In the genomic region with DNA sequence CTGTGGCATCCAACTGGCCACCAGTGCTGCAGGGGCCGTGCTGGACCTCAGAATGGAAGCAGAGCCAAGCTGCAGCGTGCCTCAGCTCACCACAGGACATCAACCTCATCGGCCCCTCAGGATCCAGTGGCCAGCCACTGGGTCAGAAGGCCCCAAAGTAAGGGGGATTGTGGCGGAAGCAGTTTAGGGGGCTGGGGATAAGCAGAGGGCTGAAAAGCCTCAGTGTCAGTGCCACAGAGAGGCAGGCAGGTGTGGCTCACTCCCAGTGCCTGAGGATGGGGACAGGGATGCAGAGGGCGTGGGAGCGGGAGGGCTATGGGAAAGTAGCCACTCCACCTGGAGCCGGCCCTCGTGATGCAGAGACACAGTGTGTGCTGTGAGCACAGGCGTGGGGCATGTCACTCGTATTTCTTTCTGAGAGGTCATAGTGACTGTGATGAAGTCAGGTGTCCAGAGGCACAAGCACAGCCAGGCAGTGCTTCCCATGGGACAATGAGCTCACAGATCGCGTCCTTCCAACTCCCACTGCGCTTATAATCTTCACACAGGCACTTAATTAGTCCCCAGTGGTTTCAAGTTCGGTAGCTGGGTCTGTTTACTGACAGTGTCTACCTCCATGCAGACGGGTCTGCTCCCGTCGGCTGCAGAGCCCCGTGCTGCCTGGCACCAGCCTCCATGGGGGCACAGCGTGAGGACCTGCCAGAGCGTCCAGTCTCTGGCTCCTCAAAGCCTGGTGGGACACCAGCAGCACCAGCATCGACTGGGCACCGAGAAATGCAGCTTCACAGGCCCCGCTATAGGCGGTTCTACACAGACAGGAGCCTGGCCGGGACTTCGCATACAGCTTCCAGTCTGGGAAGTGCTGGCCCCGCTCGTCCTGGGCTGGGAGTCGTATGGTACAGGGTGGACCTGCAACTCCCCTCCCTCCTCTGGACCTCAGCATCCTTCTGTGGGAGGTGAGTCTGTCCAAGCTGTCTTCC, we compare ENCODE assay signal across 24 cellular contexts. TPM values are rescaled to one million over a fixed set of nuclear protein-coding genes. Genes with fewer than 3 reads are reported as not detected.
DNase-seq lines count a peak whose midpoint lies in the region; ATAC-seq and TF ChIP-seq lines count a peak whose summit lies in the region.
"Had no signal": no experiment of that assay in that cellular context is flagged by ENCODE, and none has a peak within 500 bp of the region (broad histone marks: within the 10 kb centered on the region; RNA-seq: fewer than 3 reads in every experiment).

No MANE protein-coding gene starts in this region.

- peaks cover 48% of the 10 kb centered on the region for H3K4me1 Mint-ChIP-seq in neural progenitor cell
- H3K4me1 Mint-ChIP-seq: activated B cell treated with CpG ODN at 0.5 μM for 24 hours had no signal

- DNase-seq in DMS153 (lab: John Stamatoyannopoulos, UW) (peak; percentile 60), DMS153 treated with DMSO at 0.1 percent for 48 hours (lab: John Stamatoyannopoulos, UW; ENCODE audit: unreplicated experiment) (no peak), RWPE2 (ENCODE audit: low spot score) (peak; percentile 61), neural progenitor cell (ENCODE audit: low spot score) (no peak)
- no peak for DNase-seq in central memory CD4-positive, alpha-beta T cell
- DNase-seq: 8988T; activated B cell treated with CpG ODN at 0.5 μM for 24 hours; activated CD4-positive, alpha-beta T cell treated with anti-CD3 and anti-CD28 coated beads, Interleukin-2, amount 50 U/mL, for 48 hours; activated CD8-positive, alpha-beta memory T cell treated with anti-CD3 and anti-CD28 coated beads, Interleukin-2, amount 50 U/mL, for 48 hours; effector memory CD8-positive, alpha-beta T cell; NCI-H1694 treated with DMSO at 0.1 percent for 48 hours; NCI-H446 treated with DMSO at 0.1 percent for 48 hours; stimulated activated CD4-positive, alpha-beta T cell treated with anti-CD3 and anti-CD28 coated beads, Interleukin-12 subunit alpha, Interleukin-12 subunit beta, amount 100 ng/mL, for 4 hours; stimulated activated CD4-positive, alpha-beta T cell treated with anti-CD3 and anti-CD28 coated beads, Interleukin-4, amount 100 ng/mL, for 4 hours; stimulated activated naive CD8-positive, alpha-beta T cell treated with anti-CD3 and anti-CD28 coated beads, Interleukin-15, Interleukin-2, amounts not matched to agents 100 U/mL and 50 U/mL, for 24 hours had no signal

- H3K9me2 ChIP-seq in Loucy (replicated peaks; ENCODE audit: low read depth, low read length), result no peaks in the 10 kb centered on the region

- TF ChIP-seq CTCF in Loucy (conservative IDR thresholded peaks at IDR 0.05; ENCODE audit: low read length), result no peak
- no peak for TF ChIP-seq CTCF in RWPE2 (IDR thresholded peaks at IDR 0.05; ENCODE audit: poor library complexity, severe bottlenecking)
- TF ChIP-seq CTCF in neural progenitor cell (IDR thresholded peaks at IDR 0.05), result no peak

- H3K9me3 ChIP-seq in Loucy (ENCODE audit: insufficient read depth, low read depth, low read length) (no peaks in the 10 kb centered on the region), RWPE2 (ENCODE audit: severe bottlenecking) (no peaks in the 10 kb centered on the region), neural progenitor cell (ENCODE audit: low read depth) (no peaks in the 10 kb centered on the region)
- H3K9me3 ChIP-seq: esophagus muscularis mucosa, MG63 had no signal

- no peaks in the 10 kb centered on the region for H3K79me2 ChIP-seq in Loucy (ENCODE audit: insufficient read depth, low read length)
- H3K79me2 ChIP-seq in neural progenitor cell (ENCODE audit: low read depth), result no peaks in the 10 kb centered on the region

- no peak for ATAC-seq in RWPE2 (ENCODE audit: low read depth)
- ATAC-seq in GM21515 (IDR thresholded peaks at IDR 0.05; ENCODE audit: unreplicated experiment), result no peak
- ATAC-seq in HG02840 (IDR thresholded peaks at IDR 0.05; ENCODE audit: low FRiP score, unreplicated experiment), result no peak
- ATAC-seq: stimulated activated naive CD8-positive, alpha-beta T cell treated with anti-CD3 and anti-CD28 coated beads, Interleukin-15, Interleukin-2, amounts not matched to agents 100 U/mL and 50 U/mL, for 24 hours had no signal

- peak overlapping the region; percentile 44 for H3K4me3 ChIP-seq in Loucy (ENCODE audit: low read length, poor library complexity, severe bottlenecking)
- no peak overlapping the region for H3K4me3 ChIP-seq in RWPE2 (ENCODE audit: severe bottlenecking)
- H3K4me3 ChIP-seq in neural progenitor cell, result no peak overlapping the region
- H3K4me3 ChIP-seq: esophagus muscularis mucosa, GM23338, MG63 had no signal

- H3K27me3 ChIP-seq in Loucy (ENCODE audit: insufficient read depth, low read length, poor library complexity, severe bottlenecking), result no peaks in the 10 kb centered on the region
- no peaks in the 10 kb centered on the region for H3K27me3 ChIP-seq in RWPE2 (ENCODE audit: insufficient read depth, poor library complexity, severe bottlenecking)
- peaks cover 4% of the 10 kb centered on the region for H3K27me3 ChIP-seq in neural progenitor cell
- H3K27me3 ChIP-seq: MG63 had no signal

- no peaks in the 10 kb centered on the region for H3K9me3 Mint-ChIP-seq in neural progenitor cell
- H3K9me3 Mint-ChIP-seq: activated B cell treated with CpG ODN at 0.5 μM for 24 hours; effector memory CD8-positive, alpha-beta T cell; GM23338 had no signal

- H3K36me3 Mint-ChIP-seq in neural progenitor cell, result no peaks in the 10 kb centered on the region

- H4K20me1 ChIP-seq in Loucy (ENCODE audit: insufficient read depth, low read length, poor library complexity, severe bottlenecking) (no peaks in the 10 kb centered on the region), neural progenitor cell (ENCODE audit: low read depth) (no peaks in the 10 kb centered on the region)

- peaks cover 10% of the 10 kb centered on the region for H3K27me3 Mint-ChIP-seq in neural progenitor cell (ENCODE audit: insufficient read depth, low read depth)

- H3K36me3 ChIP-seq in Loucy (ENCODE audit: insufficient read depth, low read length), result no peaks in the 10 kb centered on the region
- H3K36me3 ChIP-seq in RWPE2 (ENCODE audit: low read depth), result no peaks in the 10 kb centered on the region
- no peaks in the 10 kb centered on the region for H3K36me3 ChIP-seq in neural progenitor cell
- H3K36me3 ChIP-seq: esophagus muscularis mucosa, MG63 had no signal

- H3F3A ChIP-seq in Loucy (ENCODE audit: low read depth), result no peaks in the 10 kb centered on the region
- no peaks in the 10 kb centered on the region for H3F3A ChIP-seq in neural progenitor cell (ENCODE audit: low read depth)

- H2AFZ ChIP-seq in Loucy (ENCODE audit: low read length) (no peak overlapping the region), neural progenitor cell (replicated peaks) (no peak overlapping the region)
- H2AFZ ChIP-seq: GM23338 had no signal

- H3K9ac ChIP-seq in Loucy (ENCODE audit: low read depth, low read length, poor library complexity, severe bottlenecking), result peak overlapping the region; percentile 45
- H3K9ac ChIP-seq in neural progenitor cell, result no peak overlapping the region

- H3K4me2 ChIP-seq in Loucy (ENCODE audit: low read depth, low read length, poor library complexity, severe bottlenecking) (peak overlapping the region; percentile 66), neural progenitor cell (no peak overlapping the region)
- H3K4me2 ChIP-seq: GM23338 had no signal

- no peak overlapping the region for H3K27ac ChIP-seq in RWPE2 (ENCODE audit: poor library complexity, severe bottlenecking)
- H3K27ac ChIP-seq in neural progenitor cell, result no peak overlapping the region
- H3K27ac ChIP-seq: esophagus muscularis mucosa had no signal

- H3K4me1 ChIP-seq in Loucy (ENCODE audit: insufficient read depth, low read length, poor library complexity, severe bottlenecking), result peaks cover 27% of the 10 kb centered on the region
- peaks cover 17% of the 10 kb centered on the region for H3K4me1 ChIP-seq in RWPE2 (ENCODE audit: insufficient read depth, poor library complexity, severe bottlenecking)
- H3K4me1 ChIP-seq in neural progenitor cell, result no peaks in the 10 kb centered on the region

- no peak overlapping the region for H3K4me3 Mint-ChIP-seq in neural progenitor cell
- H3K4me3 Mint-ChIP-seq: activated B cell treated with CpG ODN at 0.5 μM for 24 hours; effector memory CD8-positive, alpha-beta T cell; GM23338 had no signal

- peak overlapping the region; percentile 92 for H3K27ac Mint-ChIP-seq in neural progenitor cell
- H3K27ac Mint-ChIP-seq: activated B cell treated with CpG ODN at 0.5 μM for 24 hours; effector memory CD8-positive, alpha-beta T cell; GM23338 had no signal

RNA-seq across cellular contexts. Expression of gene CNPY1, which starts 42.9 kb away (rescaled TPM):
- not detected in 2 replicates for total RNA-seq in neural progenitor cell (ENCODE audit: low replicate concordance)
- total RNA-seq: activated B cell treated with CpG ODN at 0.5 μM for 24 hours, esophagus muscularis mucosa, GM23338, liver, mucosa of gallbladder, renal cortical epithelial cell had no signal

RNA-seq across cellular contexts. Expression of gene RBM33, which starts 55.2 kb away (rescaled TPM):
- 31.9 and 48.6 TPM in 2 replicates for total RNA-seq in neural progenitor cell (ENCODE audit: low replicate concordance)

Comparison
In these comparisons a context has a peak if more than half of its experiments do, and no peak if none do; other contexts are left out.
1. DNase-seq: peak in DMS153 (single experiment) and RWPE2 (single experiment); none in DMS153 treated with DMSO at 0.1 percent for 48 hours (single experiment), neural progenitor cell (single experiment) and central memory CD4-positive, alpha-beta T cell (single experiment).